8 cellular contexts compared by ENCODE assay signal in the genomic region with DNA sequence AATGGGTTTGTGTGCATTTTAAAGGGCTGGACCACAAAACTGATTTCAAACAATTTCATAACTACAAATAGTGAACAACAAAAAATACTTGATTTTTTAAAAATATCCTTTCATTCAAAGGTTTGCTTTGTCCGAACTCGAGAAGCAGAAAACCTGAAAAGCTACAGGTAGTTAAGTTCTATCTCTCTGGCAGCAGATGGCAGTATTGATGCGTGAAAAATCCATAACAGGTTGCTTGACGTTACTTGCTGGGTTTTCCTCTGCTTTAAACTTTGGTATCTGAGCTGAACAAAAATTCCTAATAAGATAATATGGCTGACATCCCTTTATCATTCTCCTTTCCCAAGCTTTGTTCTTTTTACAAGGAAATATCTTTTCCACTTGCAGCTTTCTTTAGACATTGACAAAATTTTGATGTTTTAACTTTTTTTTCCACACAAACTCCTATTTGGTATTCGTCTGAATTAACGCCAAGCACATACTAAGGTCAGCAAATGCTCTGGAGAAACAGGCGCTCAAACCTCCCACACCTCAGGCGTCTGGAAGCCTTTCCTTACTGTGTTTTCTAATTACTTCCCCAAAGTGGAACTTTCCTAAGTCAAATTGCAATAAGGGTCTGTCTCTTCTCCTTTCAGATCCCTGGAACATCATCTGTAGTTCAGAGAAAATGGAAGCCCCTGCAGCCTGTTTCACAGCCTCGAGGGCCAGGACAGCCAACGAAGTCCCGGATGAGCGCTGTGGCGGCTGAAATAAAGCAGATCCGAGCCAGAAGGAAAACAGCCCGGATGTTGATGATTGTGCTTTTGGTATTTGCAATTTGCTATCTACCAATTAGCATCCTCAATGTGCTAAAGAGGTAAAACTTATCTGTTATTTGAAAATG. TPM values are rescaled to one million over a fixed set of nuclear protein-coding genes. Genes with fewer than 3 reads are reported as not detected.
DNase-seq lines count a peak whose midpoint lies in the region; ATAC-seq and TF ChIP-seq lines count a peak whose summit lies in the region.

No MANE protein-coding gene starts in this region.

- ATAC-seq in GM21786 (IDR thresholded peaks at IDR 0.05; ENCODE audit: unreplicated experiment) (peak; percentile 68), GM18873 (IDR thresholded peaks at IDR 0.05; ENCODE audit: low FRiP score, unreplicated experiment) (no peak)

- no peaks in the 10 kb centered on the region for H3K9me3 Mint-ChIP-seq in osteocyte (ENCODE audit: unreplicated experiment)

- H3K27ac Mint-ChIP-seq in osteocyte (ENCODE audit: unreplicated experiment): no peak overlapping the region

- H3K27me3 Mint-ChIP-seq in osteocyte (ENCODE audit: unreplicated experiment): peaks cover 56% of the 10 kb centered on the region

- H3K4me3 Mint-ChIP-seq in osteocyte (ENCODE audit: unreplicated experiment): no peak overlapping the region

- H3K9me3 ChIP-seq in SK-N-MC (ENCODE audit: low read depth, low read length): no peaks in the 10 kb centered on the region

- TF ChIP-seq CTCF in NB4 (IDR thresholded peaks at IDR 0.05; ENCODE audit: low read depth, low read length) (peak; percentile 59), osteocyte (IDR thresholded peaks at IDR 0.05) (peak; percentile 77)

- DNase-seq in DMS53 treated with DMSO at 0.1 percent for 48 hours (lab: John Stamatoyannopoulos, UW; ENCODE audit: unreplicated experiment): peak; percentile 66
- DNase-seq in NB4 (ENCODE audit: low read depth): peak; percentile 70
- DNase-seq in SK-N-MC (ENCODE audit: low read depth, low spot score): peak; percentile 87
- peak; percentile 80 for DNase-seq in fibroblast of peridontal ligament (ENCODE audit: extremely low read depth)
- no peak for DNase-seq in osteocyte (ENCODE audit: extremely low spot score, unreplicated experiment)
- DNase-seq in central memory CD4-positive, alpha-beta T cell: no peak

- H3K36me3 ChIP-seq in SK-N-MC (ENCODE audit: insufficient read depth, low read length): no peaks in the 10 kb centered on the region

- H3K4me1 Mint-ChIP-seq in osteocyte (ENCODE audit: unreplicated experiment): peaks cover 5% of the 10 kb centered on the region

- peak overlapping the region; percentile 92 for H3K27ac ChIP-seq in SK-N-MC

- no peaks in the 10 kb centered on the region for H3K36me3 Mint-ChIP-seq in osteocyte (ENCODE audit: unreplicated experiment)

- TF ChIP-seq POLR2A in NB4 (IDR thresholded peaks at IDR 0.05; ENCODE audit: extremely low read depth, insufficient read length): no peak

- peak overlapping the region; percentile 70 for H3K9ac ChIP-seq in SK-N-MC (ENCODE audit: insufficient read length)

- no peak overlapping the region for H3K4me3 ChIP-seq in NB4 (ENCODE audit: low read depth, low read length)
- peak overlapping the region; percentile 69 for H3K4me3 ChIP-seq in SK-N-MC

RNA-seq across cellular contexts. Expression of gene GFRAL, which starts 50.3 kb away (rescaled TPM):
- total RNA-seq in osteocyte: not detected in 2 replicates

Comparison
In these comparisons a context has a peak if more than half of its experiments do, and no peak if none do; other contexts are left out.
1. DNase-seq: peak in DMS53 treated with DMSO at 0.1 percent for 48 hours (single experiment), NB4 (single experiment), SK-N-MC (single experiment) and fibroblast of peridontal ligament (single experiment); none in osteocyte (single experiment) and central memory CD4-positive, alpha-beta T cell (single experiment).